1 cellular context compared by ENCODE assay signal in genomic region chr12:104336115-104336514, GRCh38.
TF ChIP-seq lines count a peak whose summit lies in the region.

No MANE protein-coding gene starts in this region.

TF ChIP-seq in HEK293, 187 proteins besides CTCF, POLR2A, EP300 and RAD21:
- TF ChIP-seq BCL6B (tag by site-specific recombination; IDR thresholded peaks at IDR 0.05): no peak
- no peak for TF ChIP-seq ZNF157 (tag by site-specific recombination; IDR thresholded peaks at IDR 0.05)
- TF ChIP-seq ZNF23 (tag by site-specific recombination; IDR thresholded peaks at IDR 0.05; ENCODE audit: borderline replicate concordance): no peak
- TF ChIP-seq FEZF1 (tag by site-specific recombination; IDR thresholded peaks at IDR 0.05): peak; percentile 51; the same call in 1 of the 2 replicates
- no peak for TF ChIP-seq TCF7L2 (IDR thresholded peaks at IDR 0.05; ENCODE audit: borderline replicate concordance, low read depth, low read length)
- TF ChIP-seq PRDM6 (tag by site-specific recombination; IDR thresholded peaks at IDR 0.05): peak; percentile 21; the same call in 1 of the 2 replicates
- TF ChIP-seq ZNF394 (tag by site-specific recombination; IDR thresholded peaks at IDR 0.05; ENCODE audit: borderline replicate concordance): no peak
